Comparison of ENCODE assay signal across 8 cellular contexts in genomic region chr21:42974832-42975820, GRCh38. TPM values are rescaled to one million over a fixed set of nuclear protein-coding genes. Genes with fewer than 3 reads are reported as not detected.
DNase-seq lines count a peak whose midpoint lies in the region; ATAC-seq and TF ChIP-seq lines count a peak whose summit lies in the region.

No MANE protein-coding gene starts in this region.

- DNase-seq in DND-41 (peak; percentile 77), HuH-7 (ENCODE audit: low spot score) (peak; percentile 52), RKO (ENCODE audit: low spot score) (peak; percentile 56), activated gamma-delta T cell treated with Interleukin-2 at 50 U/mL for 16 hours (peak; percentile 28), foreskin melanocyte (peak; percentile 44)

- peaks cover 50% of the 10 kb centered on the region for H3K79me2 ChIP-seq in DND-41 (ENCODE audit: insufficient read depth, low read length)

- peak overlapping the region; percentile 92 for H3K9ac ChIP-seq in DND-41 (ENCODE audit: low read depth, low read length)

- H3K4me1 ChIP-seq in DND-41 (ENCODE audit: insufficient read depth, low read length) (peaks cover 29% of the 10 kb centered on the region), neuron (ENCODE audit: insufficient read depth, low read length) (peaks cover 16% of the 10 kb centered on the region)

- H2AFZ ChIP-seq in DND-41 (ENCODE audit: low read depth, low read length) (peak overlapping the region; percentile 70), neuron (ENCODE audit: low read depth, low read length) (no peak overlapping the region)

- peak overlapping the region; percentile 90 for H3K27ac ChIP-seq in DND-41 (ENCODE audit: low read length)
- peak overlapping the region; percentile 76 for H3K27ac ChIP-seq in temporal lobe (ENCODE audit: low read depth, low read length)

- no peaks in the 10 kb centered on the region for H4K20me1 ChIP-seq in DND-41 (ENCODE audit: insufficient read depth, low read length)

- peak overlapping the region; percentile 77 for H3K4me2 ChIP-seq in DND-41 (ENCODE audit: insufficient read depth, low read length)

- H3K9me3 ChIP-seq in DND-41 (ENCODE audit: insufficient read depth, low read length, severe bottlenecking) (no peaks in the 10 kb centered on the region), neuron (ENCODE audit: low read length) (peaks cover 5% of the 10 kb centered on the region)

- no peaks in the 10 kb centered on the region for H3K27me3 ChIP-seq in DND-41 (ENCODE audit: insufficient read depth, low read length, poor library complexity)
- no peaks in the 10 kb centered on the region for H3K27me3 ChIP-seq in neuron (ENCODE audit: insufficient read depth, low read length)

- H3K4me3 ChIP-seq in DND-41 (ENCODE audit: low read depth in 1 of 2, low read length in 2 of 2), result peak overlapping the region; percentile 53 to 75; a peak in 3 of 4 replicates
- peak overlapping the region; percentile 96 for H3K4me3 ChIP-seq in neuron (ENCODE audit: low read length)

- TF ChIP-seq CTCF in DND-41 (IDR thresholded peaks at IDR 0.05; ENCODE audit: borderline replicate concordance, extremely low read depth, low read length, poor library complexity, severe bottlenecking), result no peak

- ATAC-seq in DND-41 (ENCODE audit: insufficient read depth, low read depth) (peak; percentile 7), GM21526 (IDR thresholded peaks at IDR 0.05; ENCODE audit: low FRiP score, unreplicated experiment) (peak; percentile 23)

- H3K36me3 ChIP-seq in DND-41 (ENCODE audit: insufficient read depth, low read length) (peaks cover 18% of the 10 kb centered on the region), neuron (ENCODE audit: insufficient read depth, low read length) (peaks cover 8% of the 10 kb centered on the region)

RNA-seq across cellular contexts. Expression of gene PKNOX1, which starts 0.8 kb away (rescaled TPM):
- 13.8 TPM for total RNA-seq in temporal lobe

RNA-seq across cellular contexts. Expression of gene ERVH48-1, which starts 49.7 kb away (rescaled TPM):
- not detected for total RNA-seq in temporal lobe

Comparison
In these comparisons a context has a peak if more than half of its experiments do, and no peak if none do; other contexts are left out.
1. Peak in every context shown above with its lines: DNase-seq, ATAC-seq, H3K4me3 ChIP-seq and H3K27ac ChIP-seq.